ENCODE assay signal across 7 cellular contexts in the genomic region with DNA sequence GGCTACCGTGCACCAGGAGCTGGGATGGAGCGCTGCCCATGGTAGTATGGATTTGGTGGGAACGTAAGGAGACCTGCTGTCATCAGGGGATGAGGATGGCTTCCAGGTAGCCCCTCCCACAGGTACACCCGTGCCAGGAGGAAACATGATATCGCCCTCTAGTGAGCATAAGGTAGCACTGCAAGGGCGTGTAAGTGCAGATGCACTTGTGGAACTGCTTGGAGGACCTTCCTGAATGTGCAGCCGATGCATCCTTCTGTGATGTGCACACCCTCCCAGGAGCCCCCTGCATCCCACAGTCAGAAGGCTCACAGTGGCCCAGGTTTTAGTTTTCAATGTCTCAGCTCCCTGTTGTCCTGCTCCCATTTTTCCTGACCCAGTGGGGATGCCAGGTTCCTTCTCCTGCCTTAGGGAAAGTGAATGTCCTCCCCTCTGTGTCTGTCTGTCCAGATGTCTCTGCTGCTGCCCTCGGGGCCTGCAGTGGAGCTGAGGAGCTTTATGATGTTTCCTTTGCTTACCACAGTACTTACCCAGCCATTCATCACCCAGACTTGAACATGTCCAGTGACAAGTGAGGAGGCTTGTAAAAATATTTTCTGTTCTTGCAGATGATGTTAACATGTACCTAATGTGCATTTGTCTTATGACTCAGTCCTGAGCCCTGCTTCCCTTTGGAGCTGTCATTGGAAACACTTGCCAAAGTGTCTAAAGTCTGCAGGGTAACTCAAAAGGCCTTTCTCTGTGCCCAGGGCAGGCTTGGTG. TPM values are rescaled to one million over a fixed set of nuclear protein-coding genes. Genes with fewer than 3 reads are reported as not detected.
DNase-seq lines count a peak whose midpoint lies in the region; ATAC-seq and TF ChIP-seq lines count a peak whose summit lies in the region.

No MANE protein-coding gene starts in this region.

- H3K9ac ChIP-seq in Loucy (ENCODE audit: low read depth, low read length, poor library complexity, severe bottlenecking), result no peak overlapping the region

- peak; percentile 92 for ATAC-seq in GM21825 (IDR thresholded peaks at IDR 0.05; ENCODE audit: unreplicated experiment)

- H3K27me3 ChIP-seq in Loucy (ENCODE audit: insufficient read depth, low read length, poor library complexity, severe bottlenecking) (no peaks in the 10 kb centered on the region), SJCRH30 (no peaks in the 10 kb centered on the region), brain microvascular endothelial cell (replicated peaks) (no peaks in the 10 kb centered on the region)

- in situ Hi-C loops in brain microvascular endothelial cell (cut with HindIII; ENCODE audit: low pct_ligation_motif_present, low sequenced_read_pairs), result no loop called here

- H4K20me1 ChIP-seq in Loucy (ENCODE audit: insufficient read depth, low read length, poor library complexity, severe bottlenecking), result no peaks in the 10 kb centered on the region

- no peaks in the 10 kb centered on the region for H3K4me1 ChIP-seq in Loucy (ENCODE audit: insufficient read depth, low read length, poor library complexity, severe bottlenecking)
- no peaks in the 10 kb centered on the region; the same call in 1 of the 2 replicates for H3K4me1 ChIP-seq in SJCRH30

- no peak overlapping the region for H3K27ac ChIP-seq in SJCRH30
- peak overlapping the region; percentile 99 for H3K27ac ChIP-seq in brain microvascular endothelial cell

- no peaks in the 10 kb centered on the region for H3K9me3 ChIP-seq in Loucy (ENCODE audit: insufficient read depth, low read depth, low read length)
- no peaks in the 10 kb centered on the region for H3K9me3 ChIP-seq in SJCRH30 (replicated peaks)

- peak; percentile 62 to 73 for DNase-seq in SJCRH30
- DNase-seq in brain microvascular endothelial cell, result peak; percentile 73
- DNase-seq in left kidney (ENCODE audit: low read depth, low spot score), result peak; percentile 82
- DNase-seq in stimulated activated CD4-positive, alpha-beta T cell treated with anti-CD3 and anti-CD28 coated beads, TNF-alpha, amount 100 ng/mL, for 48 hours (ENCODE audit: low read depth in 3 of 3), result peak; percentile 20 to 30 (median 23)

- H3K4me3 ChIP-seq in Loucy (ENCODE audit: low read length, poor library complexity, severe bottlenecking) (no peak overlapping the region), SJCRH30 (no peak overlapping the region), brain microvascular endothelial cell (ENCODE audit: low read depth, low read length) (no peak overlapping the region)

- H3F3A ChIP-seq in Loucy (ENCODE audit: low read depth), result no peaks in the 10 kb centered on the region

- H3K36me3 ChIP-seq in Loucy (ENCODE audit: insufficient read depth, low read length), result no peaks in the 10 kb centered on the region
- peaks cover 89% of the 10 kb centered on the region for H3K36me3 ChIP-seq in SJCRH30
- peaks cover 20% of the 10 kb centered on the region for H3K36me3 ChIP-seq in brain microvascular endothelial cell (replicated peaks)

- no peaks in the 10 kb centered on the region for H3K79me2 ChIP-seq in Loucy (ENCODE audit: insufficient read depth, low read length)

- peak; percentile 76 for TF ChIP-seq CTCF in GM12801 (IDR thresholded peaks at IDR 0.05; ENCODE audit: extremely low read depth, insufficient read length)
- peak; percentile 96 for TF ChIP-seq CTCF in Loucy (conservative IDR thresholded peaks at IDR 0.05; ENCODE audit: low read length)
- TF ChIP-seq CTCF in brain microvascular endothelial cell (IDR thresholded peaks at IDR 0.05; ENCODE audit: low read depth, low read length, missing control alignments), result peak; percentile 96

- H3K4me2 ChIP-seq in Loucy (ENCODE audit: low read depth, low read length, poor library complexity, severe bottlenecking), result no peak overlapping the region

- H2AFZ ChIP-seq in Loucy (ENCODE audit: low read length), result no peak overlapping the region

- H3K9me2 ChIP-seq in Loucy (replicated peaks; ENCODE audit: low read depth, low read length), result no peaks in the 10 kb centered on the region

RNA-seq across cellular contexts. Expression of a gene that starts 49.2 kb away (rescaled TPM):
- 2.5 and 2.9 TPM in 2 replicates for total RNA-seq in SJCRH30 (2014; rRNA removed; shearing (Covaris generic))

Comparison
In these comparisons a context has a peak if more than half of its experiments do, and no peak if none do; other contexts are left out.
1. DNase-seq: peak in every context shown above with its lines; median percentile 82 in left kidney; 73 in brain microvascular endothelial cell; 68 in SJCRH30; 23 in stimulated activated CD4-positive, alpha-beta T cell treated with anti-CD3 and anti-CD28 coated beads, TNF-alpha, amount 100 ng/mL, for 48 hours.